8 cellular contexts compared by ENCODE assay signal in the genomic region with DNA sequence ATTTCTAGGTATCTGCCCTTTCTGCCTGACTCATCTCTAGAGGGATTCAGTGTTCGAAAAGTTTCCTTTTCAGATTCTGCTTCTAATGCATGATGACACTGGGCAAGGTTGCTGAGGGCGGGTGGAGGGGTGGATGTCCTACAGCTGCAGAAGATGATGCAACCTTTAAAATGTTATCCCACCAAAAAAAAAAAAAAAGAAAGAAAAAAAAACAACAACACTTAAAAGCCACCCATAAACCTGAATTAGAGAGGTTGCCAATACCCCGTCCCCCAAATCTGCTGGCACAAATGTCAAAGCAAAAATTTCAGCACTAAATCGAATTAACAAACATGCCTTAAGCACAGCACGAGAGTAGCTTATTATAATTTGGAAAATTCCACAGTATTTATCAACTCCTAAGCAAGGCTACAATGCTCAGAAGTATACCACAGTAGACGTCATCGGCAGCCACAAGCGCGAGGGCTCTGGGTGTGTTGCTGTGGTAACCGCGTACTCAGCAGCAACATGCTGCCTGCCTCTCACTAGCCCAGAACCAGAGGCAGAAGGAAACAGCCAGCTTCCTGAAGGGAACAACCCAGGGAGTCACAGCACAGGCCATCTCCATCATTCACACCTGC.
A peak's percentile ranks its signal among the peaks of the same experiment; 100 is the strongest.
DNase-seq lines count a peak whose midpoint lies in the region; ATAC-seq and TF ChIP-seq lines count a peak whose summit lies in the region.

No MANE protein-coding gene starts in this region.

- H3K4me3 Mint-ChIP-seq in memory B cell = no peak overlapping the region

- TF ChIP-seq CTCF in BJ (IDR thresholded peaks at IDR 0.05; ENCODE audit: insufficient read depth, low read depth, low read length) = no peak
- TF ChIP-seq CTCF in colonic mucosa (IDR thresholded peaks at IDR 0.05) = no peak

- CTCF ChIA-PET in BJ (lab: Yijun Ruan, JAX) = no interaction called here

- H3K27ac ChIP-seq in colonic mucosa = no peak overlapping the region

- in situ Hi-C loops in KBM-7 (cut with MboI; ENCODE audit: low pct_unique_long_range_greater_than_20kb, low sequenced_read_pairs) = no loop called here

- no peak overlapping the region for H3K9ac ChIP-seq in colonic mucosa (ENCODE audit: low read depth in 2 of 2, low read length in 2 of 2)

- H3K27me3 Mint-ChIP-seq in memory B cell = no peaks in the 10 kb centered on the region

- ATAC-seq in GM21381 (IDR thresholded peaks at IDR 0.05; ENCODE audit: unreplicated experiment) (peak; percentile 83), memory B cell (ENCODE audit: low read depth) (peak; percentile 91)

- POLR2A ChIA-PET in BJ (lab: Charles Lee) = no interaction called here

- H3K36me3 Mint-ChIP-seq in memory B cell = peaks cover 15% of the 10 kb centered on the region

- DNase-seq in BJ (ENCODE audit: low read depth) (peak; percentile 82), KBM-7 (peak; percentile 71), colonic mucosa (peak; percentile 45), memory B cell (ENCODE audit: low spot score in 2 of 2) (peak in 1 of 2 donors; percentile 2), AML-193 (lab: John Stamatoyannopoulos, UW) (no peak)
- peak; percentile 80 for DNase-seq in activated CD4-positive, alpha-beta T cell treated with anti-CD3 and anti-CD28 coated beads for 48 hours
- DNase-seq in stimulated activated CD8-positive, alpha-beta memory T cell treated with anti-CD3 and anti-CD28 coated beads, Interleukin-15, amount 100 ng/mL, for 4 hours (ENCODE audit: low read depth in 2 of 2) = peak; percentile 52 to 54

- no peaks in the 10 kb centered on the region for H3K27me3 ChIP-seq in BJ (ENCODE audit: control insufficient read depth, insufficient read depth, low read length)
- no peaks in the 10 kb centered on the region for H3K27me3 ChIP-seq in colonic mucosa

- H3K27ac Mint-ChIP-seq in memory B cell = peak overlapping the region; percentile 95

- H3K36me3 ChIP-seq in BJ (ENCODE audit: control insufficient read depth, insufficient read depth, low read length) = no peaks in the 10 kb centered on the region
- H3K36me3 ChIP-seq in colonic mucosa = no peaks in the 10 kb centered on the region

- H3K9me3 ChIP-seq in colonic mucosa = no peaks in the 10 kb centered on the region

- no peaks in the 10 kb centered on the region for H3K9me3 Mint-ChIP-seq in memory B cell

- intact Hi-C loops in colonic mucosa (cut with DNase I) = no loop called here

- peaks cover 32% of the 10 kb centered on the region for H3K4me1 Mint-ChIP-seq in memory B cell

- H3K4me3 ChIP-seq in BJ (ENCODE audit: low read depth, low read length) (no peak overlapping the region), colonic mucosa (no peak overlapping the region)

- H3K4me1 ChIP-seq in colonic mucosa = no peaks in the 10 kb centered on the region

Comparison
In these comparisons a context has a peak if more than half of its experiments do, and no peak if none do; other contexts are left out.
1. DNase-seq: peak in BJ (single experiment), KBM-7 (single experiment), activated CD4-positive, alpha-beta T cell treated with anti-CD3 and anti-CD28 coated beads for 48 hours (single experiment), colonic mucosa (single experiment) and stimulated activated CD8-positive, alpha-beta memory T cell treated with anti-CD3 and anti-CD28 coated beads, Interleukin-15, amount 100 ng/mL, for 4 hours (2 of 2); none in AML-193 (0 of 2).